ENCODE assay signal across 9 cellular contexts in the genomic region with DNA sequence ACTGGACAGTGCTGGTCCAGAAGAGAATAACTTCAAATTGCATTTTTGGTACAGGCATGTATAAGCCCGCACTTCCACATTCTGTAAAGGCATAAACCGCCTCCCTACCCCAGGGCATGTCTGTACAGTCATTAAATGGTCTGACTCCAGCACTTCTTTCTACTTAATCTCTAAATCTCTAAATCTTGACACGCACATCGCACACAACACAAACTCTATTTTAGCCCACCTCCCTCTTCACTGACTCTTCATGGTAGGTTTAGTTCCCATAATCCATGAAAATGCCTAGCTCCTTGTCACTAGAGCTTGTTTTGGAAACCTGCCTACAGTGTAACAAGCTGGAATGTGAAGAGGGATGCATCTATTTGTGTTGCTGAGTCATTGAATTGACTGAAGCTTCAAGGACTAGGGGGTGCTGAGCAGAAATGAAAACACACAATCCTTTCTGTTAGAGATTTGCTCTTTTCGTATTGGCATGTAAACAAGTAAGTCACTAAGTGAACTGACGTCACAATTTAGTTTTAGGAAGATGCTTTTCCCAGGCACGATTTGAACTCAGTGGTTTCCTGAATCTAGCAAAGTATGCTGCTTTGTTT. TPM values are rescaled to one million over a fixed set of nuclear protein-coding genes. Genes with fewer than 3 reads are reported as not detected.
A peak's percentile ranks its signal among the peaks of the same experiment; 100 is the strongest.
DNase-seq lines count a peak whose midpoint lies in the region; ATAC-seq, FAIRE-seq and TF ChIP-seq lines count a peak whose summit lies in the region.
"Had no signal": no experiment of that assay in that cellular context is flagged by ENCODE, and none has a peak within 500 bp of the region (broad histone marks: within the 10 kb centered on the region; RNA-seq: fewer than 3 reads in every experiment).

No MANE protein-coding gene starts in this region.

- TF ChIP-seq CTCF in pancreas (IDR thresholded peaks at IDR 0.05): no peak

- H3K4me3 Mint-ChIP-seq in activated T-helper 2 cell treated with anti-CD3 and anti-CD28 coated beads, Interferon-gamma antibody, Interleukin-2, Interleukin-4, amounts not matched to agents 10 μg/mL and 5 μg/mL and 100 μg/mL, durations not matched to agents 14 hours and 24 hours and 36 hours (ENCODE audit: low read depth): peak overlapping the region; percentile 92

- WGBS in pancreas, 2 donors: 32% methylated on average over 7 of the region's 7 CpGs

- intact Hi-C loops in Right ventricle myocardium inferior (cut with DNase I) (loop anchor here (5.0 kb wide), 2 partner anchors 81 to 131 kb away; a partner anchor contains a TSS), cardiac septum (cut with DNase I) (loop anchor here (5.0 kb wide), 1 partner anchor 81 kb away; a partner anchor contains a TSS), pancreas (cut with DNase I) (no loop called here)
- intact Hi-C loops in activated T-helper 2 cell treated with anti-CD3 and anti-CD28 coated beads, Interferon-gamma antibody, Interleukin-2, Interleukin-4, amounts not matched to agents 10 μg/mL and 5 μg/mL and 100 μg/mL, durations not matched to agents 14 hours and 24 hours and 36 hours (cut with micrococcal nuclease): loop anchor here (2.0 to 5.0 kb wide), 2 partner anchors 57 to 119 kb away; a partner anchor contains a TSS

- FAIRE-seq in pancreas (lab: Jason Lieb, UNC): no peak
- FAIRE-seq: GM18507 had no signal

- peak; percentile 26 for ATAC-seq in Right ventricle myocardium inferior
- peak; percentile 17 to 52 (median 20) for ATAC-seq in pancreas
- no peak for ATAC-seq in GM19463 (IDR thresholded peaks at IDR 0.05; ENCODE audit: unreplicated experiment)
- ATAC-seq in GM18520 (IDR thresholded peaks at IDR 0.05; ENCODE audit: unreplicated experiment): no peak

- no peaks in the 10 kb centered on the region for H3K27me3 Mint-ChIP-seq in activated T-helper 2 cell treated with anti-CD3 and anti-CD28 coated beads, Interferon-gamma antibody, Interleukin-2, Interleukin-4, amounts not matched to agents 10 μg/mL and 5 μg/mL and 100 μg/mL, durations not matched to agents 14 hours and 24 hours and 36 hours (ENCODE audit: low read depth)

- no peak for DNase-seq in Right ventricle myocardium inferior (ENCODE audit: missing footprints)
- no peak for DNase-seq in cardiac septum (ENCODE audit: low spot score)
- DNase-seq in NCI-H345 treated with DMSO at 0.1 percent for 48 hours (lab: John Stamatoyannopoulos, UW; ENCODE audit: unreplicated experiment): peak; percentile 45
- no peak for DNase-seq in activated T-helper 2 cell treated with anti-CD3 and anti-CD28 coated beads, Interferon-gamma antibody, Interleukin-2, Interleukin-4, amounts not matched to agents 10 μg/mL and 5 μg/mL and 100 μg/mL, durations not matched to agents 14 hours and 24 hours and 36 hours (ENCODE audit: low spot score)
- peak; percentile 92 for DNase-seq in glomerular endothelial cell (ENCODE audit: extremely low read depth, low read depth, low spot score)
- DNase-seq in pancreas: peak in 1 of 6 donors; percentile 30

- H3K27me3 ChIP-seq in pancreas: no peaks in the 10 kb centered on the region

- no peaks in the 10 kb centered on the region for H3K36me3 ChIP-seq in pancreas

- peak overlapping the region; percentile 90 to 97 (median 94) for H3K27ac ChIP-seq in pancreas

- H3K27ac Mint-ChIP-seq in activated T-helper 2 cell treated with anti-CD3 and anti-CD28 coated beads, Interferon-gamma antibody, Interleukin-2, Interleukin-4, amounts not matched to agents 10 μg/mL and 5 μg/mL and 100 μg/mL, durations not matched to agents 14 hours and 24 hours and 36 hours: peak overlapping the region; percentile 94

- peaks cover 46% of the 10 kb centered on the region for H3K4me1 Mint-ChIP-seq in activated T-helper 2 cell treated with anti-CD3 and anti-CD28 coated beads, Interferon-gamma antibody, Interleukin-2, Interleukin-4, amounts not matched to agents 10 μg/mL and 5 μg/mL and 100 μg/mL, durations not matched to agents 14 hours and 24 hours and 36 hours (ENCODE audit: low read depth)

- no peaks in the 10 kb centered on the region for H3K9me3 Mint-ChIP-seq in activated T-helper 2 cell treated with anti-CD3 and anti-CD28 coated beads, Interferon-gamma antibody, Interleukin-2, Interleukin-4, amounts not matched to agents 10 μg/mL and 5 μg/mL and 100 μg/mL, durations not matched to agents 14 hours and 24 hours and 36 hours

- H3K9me3 ChIP-seq in pancreas: no peaks in the 10 kb centered on the region

- H3K36me3 Mint-ChIP-seq in activated T-helper 2 cell treated with anti-CD3 and anti-CD28 coated beads, Interferon-gamma antibody, Interleukin-2, Interleukin-4, amounts not matched to agents 10 μg/mL and 5 μg/mL and 100 μg/mL, durations not matched to agents 14 hours and 24 hours and 36 hours (ENCODE audit: low read depth): peaks cover 13% of the 10 kb centered on the region

- H3K4me3 ChIP-seq in pancreas: peak overlapping the region in 2 of 4 donors; percentile 78 to 81

- peaks cover 6 to 11% (median 7%) of the 10 kb centered on the region in 3 donors for H3K4me1 ChIP-seq in pancreas

RNA-seq across cellular contexts. Expression of a gene that starts 1.6 kb away (rescaled TPM):
- total RNA-seq in Right ventricle myocardium inferior (21.5 TPM), cardiac septum (22.4 TPM), glomerular endothelial cell (52.8 and 58.3 TPM in 2 replicates), pancreas (1 to 10 TPM; 2.7 to 5.6 (median 4.4) TPM)
- total RNA-seq in activated T-helper 2 cell treated with anti-CD3 and anti-CD28 coated beads, Interferon-gamma antibody, Interleukin-2, Interleukin-4, amounts not matched to agents 10 μg/mL and 5 μg/mL and 100 μg/mL, durations not matched to agents 14 hours and 24 hours and 36 hours: 19.5 and 21.0 TPM in 2 replicates
- polyA plus RNA-seq in pancreas: 1 to 10 TPM; 2.9 to 6.4 TPM

Comparison
In these comparisons a context has a peak if more than half of its experiments do, and no peak if none do; other contexts are left out.
1. ATAC-seq: peak in Right ventricle myocardium inferior (single experiment) and pancreas (4 of 4); none in GM19463 (single experiment) and GM18520 (single experiment).
2. DNase-seq: peak in NCI-H345 treated with DMSO at 0.1 percent for 48 hours (single experiment) and glomerular endothelial cell (single experiment); none in Right ventricle myocardium inferior (single experiment), cardiac septum (single experiment) and activated T-helper 2 cell treated with anti-CD3 and anti-CD28 coated beads, Interferon-gamma antibody, Interleukin-2, Interleukin-4, amounts not matched to agents 10 μg/mL and 5 μg/mL and 100 μg/mL, durations not matched to agents 14 hours and 24 hours and 36 hours (single experiment).
3. intact Hi-C loops: an anchor here in Right ventricle myocardium inferior (5.0 kb wide), cardiac septum (5.0 kb wide) and activated T-helper 2 cell treated with anti-CD3 and anti-CD28 coated beads, Interferon-gamma antibody, Interleukin-2, Interleukin-4, amounts not matched to agents 10 μg/mL and 5 μg/mL and 100 μg/mL, durations not matched to agents 14 hours and 24 hours and 36 hours (2.0 to 5.0 kb wide); none called in pancreas.